14 cellular contexts compared by ENCODE assay signal in the genomic region with DNA sequence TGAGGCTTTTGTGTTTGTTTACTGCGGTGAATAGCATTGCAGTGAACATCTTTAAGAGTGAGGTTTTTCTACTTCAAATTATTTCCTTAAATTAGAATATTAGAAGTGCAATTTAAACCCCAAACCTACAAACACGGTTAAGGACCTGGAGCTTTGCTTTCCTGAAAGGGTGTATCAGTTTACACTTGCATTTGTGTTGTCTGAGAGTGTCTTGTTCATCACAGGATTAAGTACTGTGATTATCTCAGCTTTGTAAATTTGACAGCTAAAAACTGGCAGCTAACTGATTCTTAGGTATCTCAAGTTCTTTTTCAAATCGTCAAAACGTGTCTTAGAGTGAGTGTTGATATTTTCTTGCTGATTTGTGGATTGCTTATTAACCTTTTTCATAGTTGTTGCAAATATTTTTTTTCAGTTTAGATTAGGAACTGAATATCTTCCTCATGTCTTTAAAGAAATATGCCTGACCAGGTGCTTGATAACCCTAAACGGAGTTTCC. TPM values are rescaled to one million over a fixed set of nuclear protein-coding genes. Genes with fewer than 3 reads are reported as not detected.
A peak's percentile ranks its signal among the peaks of the same experiment; 100 is the strongest.
DNase-seq lines count a peak whose midpoint lies in the region; ATAC-seq and TF ChIP-seq lines count a peak whose summit lies in the region.
"Had no signal": no experiment of that assay in that cellular context is flagged by ENCODE, and none has a peak within 500 bp of the region (broad histone marks: within the 10 kb centered on the region; RNA-seq: fewer than 3 reads in every experiment).

No MANE protein-coding gene starts in this region.

- H3K9me3 ChIP-seq in adipocyte (ENCODE audit: control insufficient read depth, low read length) (no peaks in the 10 kb centered on the region), upper lobe of left lung (no peaks in the 10 kb centered on the region)
- H3K9me3 ChIP-seq: tibial nerve had no signal

- no peak for ATAC-seq in HG02981 (IDR thresholded peaks at IDR 0.05; ENCODE audit: unreplicated experiment)
- no peak for ATAC-seq in upper lobe of left lung (ENCODE audit: low FRiP score in 2 of 2)
- no peak for ATAC-seq in GM21786 (IDR thresholded peaks at IDR 0.05; ENCODE audit: unreplicated experiment)
- ATAC-seq: natural killer cell treated with Interleukin-12 subunit alpha and Interleukin-12 subunit beta and Interleukin-15 and Interleukin-18, amount 100 ng/mL, for 72 hours; Panc1 had no signal

- TF ChIP-seq CTCF in osteocyte (IDR thresholded peaks at IDR 0.05) (no peak), upper lobe of left lung (IDR thresholded peaks at IDR 0.05) (no peak), lower leg skin (IDR thresholded peaks at IDR 0.05) (no peak)

- H3K27me3 ChIP-seq in adipocyte (replicated peaks; ENCODE audit: control insufficient read depth, insufficient read depth, low read length) (no peaks in the 10 kb centered on the region), upper lobe of left lung (no peaks in the 10 kb centered on the region)

- H3K36me3 ChIP-seq in adipocyte (ENCODE audit: control insufficient read depth, insufficient read depth, low read length, severe bottlenecking) (no peaks in the 10 kb centered on the region), upper lobe of left lung (no peaks in the 10 kb centered on the region)
- H3K36me3 ChIP-seq: tibial nerve had no signal

- TF ChIP-seq EP300 in upper lobe of left lung (IDR thresholded peaks at IDR 0.05): no peak

- H3K4me3 ChIP-seq in adipocyte (ENCODE audit: low read length) (peak overlapping the region; percentile 37), upper lobe of left lung (no peak overlapping the region), lower leg skin (ENCODE audit: low read depth, poor library complexity, severe bottlenecking) (no peak overlapping the region)
- H3K4me3 ChIP-seq: tibial nerve had no signal

- WGBS in upper lobe of left lung, 2 donors: 61 to 62% methylated on average over 5 of the region's 5 CpGs
- WGBS in lower leg skin, 2 donors: 63 to 67% methylated on average over 5 of the region's 5 CpGs

- no peaks in the 10 kb centered on the region for H3K9me3 Mint-ChIP-seq in osteocyte (ENCODE audit: unreplicated experiment)
- H3K9me3 Mint-ChIP-seq: natural killer cell treated with Interleukin-12 subunit alpha and Interleukin-12 subunit beta and Interleukin-15 and Interleukin-18, amount 100 ng/mL, for 72 hours had no signal

- peak overlapping the region; percentile 43 for H3K4me3 Mint-ChIP-seq in osteocyte (ENCODE audit: unreplicated experiment)
- H3K4me3 Mint-ChIP-seq: natural killer cell treated with Interleukin-12 subunit alpha and Interleukin-12 subunit beta and Interleukin-15 and Interleukin-18, amount 100 ng/mL, for 72 hours had no signal

- TF ChIP-seq POLR2A in upper lobe of left lung (IDR thresholded peaks at IDR 0.05): no peak
- TF ChIP-seq POLR2A in lower leg skin (IDR thresholded peaks at IDR 0.05): no peak

- H3K4me1 ChIP-seq in adipocyte (ENCODE audit: control insufficient read depth, insufficient read depth, low read length) (peaks cover 21% of the 10 kb centered on the region), upper lobe of left lung (peaks cover 17 to 22% (median 20%) of the 10 kb centered on the region in 4 donors)

- peak overlapping the region; percentile 37 for H3K9ac ChIP-seq in adipocyte (ENCODE audit: low read length)

- intact Hi-C loops in lower leg skin (cut with DNase I; ENCODE audit: low total_unique reads): no loop called here

- H3K27ac Mint-ChIP-seq in osteocyte (ENCODE audit: unreplicated experiment): peak overlapping the region; percentile 98

- peak; percentile 97 for DNase-seq in DMS53 treated with DMSO at 0.1 percent for 48 hours (lab: John Stamatoyannopoulos, UW; ENCODE audit: unreplicated experiment)
- peak; percentile 84 for DNase-seq in NCI-H1092 treated with DMSO at 0.1 percent for 48 hours (lab: John Stamatoyannopoulos, UW)
- DNase-seq in adipocyte (ENCODE audit: low read depth): no peak
- no peak for DNase-seq in osteocyte (ENCODE audit: extremely low spot score, unreplicated experiment)
- DNase-seq in upper lobe of left lung: no peak
- no peak for DNase-seq in lower leg skin (ENCODE audit: low spot score in 2 of 2)
- DNase-seq: activated naive CD4-positive, alpha-beta T cell treated with Interleukin-2 at 50 U/mL for 16 hours; COR-L47; Kasumi-1 had no signal

- no peaks in the 10 kb centered on the region for H3K27me3 Mint-ChIP-seq in osteocyte (ENCODE audit: unreplicated experiment)

- H3K27ac ChIP-seq in upper lobe of left lung: no peak overlapping the region

- H3K36me3 Mint-ChIP-seq in osteocyte (ENCODE audit: unreplicated experiment): peaks cover 7% of the 10 kb centered on the region
- H3K36me3 Mint-ChIP-seq: natural killer cell treated with Interleukin-12 subunit alpha and Interleukin-12 subunit beta and Interleukin-15 and Interleukin-18, amount 100 ng/mL, for 72 hours had no signal

- peaks cover 38% of the 10 kb centered on the region for H3K4me1 Mint-ChIP-seq in osteocyte (ENCODE audit: unreplicated experiment)

RNA-seq across cellular contexts. Expression of a gene that starts 41.8 kb away (rescaled TPM):
- total RNA-seq in osteocyte: 78.9 and 79.9 TPM in 2 replicates
- 100 to 1,000 TPM; 185 to 291 (median 242) TPM for total RNA-seq in upper lobe of left lung
- 10 to 100 TPM; 45.5 to 88.0 (median 67.5) TPM for total RNA-seq in lower leg skin

Comparison
In these comparisons a context has a peak if more than half of its experiments do, and no peak if none do; other contexts are left out.
1. DNase-seq: peak in DMS53 treated with DMSO at 0.1 percent for 48 hours (single experiment) and NCI-H1092 treated with DMSO at 0.1 percent for 48 hours (single experiment); none in adipocyte (single experiment), osteocyte (single experiment), upper lobe of left lung (0 of 2) and lower leg skin (0 of 2).